ENCODE assay signal across 16 cellular contexts in genomic region chr1:85153149-85153891, GRCh38. TPM values are rescaled to one million over a fixed set of nuclear protein-coding genes. Genes with fewer than 3 reads are reported as not detected.
DNase-seq lines count a peak whose midpoint lies in the region; ATAC-seq, FAIRE-seq and TF ChIP-seq lines count a peak whose summit lies in the region.
"Had no signal": no experiment of that assay in that cellular context is flagged by ENCODE, and none has a peak within 500 bp of the region (broad histone marks: within the 10 kb centered on the region; RNA-seq: fewer than 3 reads in every experiment).

No MANE protein-coding gene starts in this region.

- H3K9me3 ChIP-seq in HepG2 (ENCODE audit: low read length) = no peaks in the 10 kb centered on the region

- H3K4me1 ChIP-seq in HepG2 (ENCODE audit: insufficient read depth, low read length) = peaks cover 5% of the 10 kb centered on the region; the same call in 1 of the 2 replicates
- H3K4me1 ChIP-seq: foreskin keratinocyte had no signal

- H3K27ac Mint-ChIP-seq in activated CD4-positive, alpha-beta T cell treated with anti-CD3 and anti-CD28 coated beads, Interleukin-2, amount 10 ng/mL, durations not matched to agents 7 days and 5 days = peak overlapping the region; percentile 58
- no peak overlapping the region for H3K27ac Mint-ChIP-seq in activated CD4-positive, alpha-beta memory T cell treated with anti-CD3 and anti-CD28 coated beads, Interleukin-2, amount 10 ng/mL, durations not matched to agents 7 days and 5 days

- BruUV-seq in HepG2 (replicated peaks; lab: Mats Ljungman, UMichigan) = no TSS peak

- 45% methylated on average over 4 of the region's 4 CpGs for WGBS in HepG2 (ENCODE audit: low lambda C conversion rate)

- in situ Hi-C loops in HepG2 (cut with HindIII; ENCODE audit: extremely low pct_ligation_motif_present, low pct_unique_long_range_greater_than_20kb) = no loop called here

- no peak for TF ChIP-seq POLR2A in HepG2 (IDR thresholded peaks at IDR 0.05; ENCODE audit: insufficient read depth in 1 of 2, low read depth in 2 of 2, low read length in 2 of 2)

- TF ChIP-seq EP300 in HepG2 (IDR thresholded peaks at IDR 0.05; ENCODE audit: low read depth in 2 of 2, low read length in 2 of 2) (no peak), HepG2 (CRISPR knock-in tag; IDR thresholded peaks at IDR 0.05; ENCODE audit: borderline replicate concordance) (no peak)

- no peaks in the 10 kb centered on the region for H3K27me3 ChIP-seq in HepG2 (ENCODE audit: control insufficient read depth in 1 of 2, insufficient read depth in 2 of 2, low read length in 2 of 2)
- H3K27me3 ChIP-seq: foreskin keratinocyte had no signal

- H3K79me2 ChIP-seq in HepG2 (ENCODE audit: insufficient read depth, low read length) = no peaks in the 10 kb centered on the region

- no peaks in the 10 kb centered on the region for H3K36me3 Mint-ChIP-seq in activated CD4-positive, alpha-beta T cell treated with anti-CD3 and anti-CD28 coated beads, Interleukin-2, amount 10 ng/mL, durations not matched to agents 7 days and 5 days (ENCODE audit: low read depth)
- H3K36me3 Mint-ChIP-seq in activated CD4-positive, alpha-beta memory T cell treated with anti-CD3 and anti-CD28 coated beads, Interleukin-2, amount 10 ng/mL, durations not matched to agents 7 days and 5 days (ENCODE audit: low read depth) = no peaks in the 10 kb centered on the region
- H3K36me3 Mint-ChIP-seq: naive B cell had no signal

- peak; percentile 26 for DNase-seq in activated CD4-positive, alpha-beta T cell treated with anti-CD3 and anti-CD28 coated beads, Interleukin-2, amount 10 ng/mL, durations not matched to agents 7 days and 5 days
- DNase-seq in activated CD4-positive, alpha-beta T cell treated with anti-CD3 and anti-CD28 coated beads for 4 hours = no peak
- DNase-seq in HepG2 (ENCODE audit: low spot score) = no peak
- no peak for DNase-seq in AG08396 (ENCODE audit: low spot score)
- no peak for DNase-seq in activated CD4-positive, alpha-beta memory T cell treated with anti-CD3 and anti-CD28 coated beads, Interleukin-2, amount 10 ng/mL, durations not matched to agents 7 days and 5 days
- DNase-seq: ACHN, foreskin keratinocyte, Karpas-422, naive B cell, NCI-H2029 treated with DMSO at 0.1 percent for 48 hours had no signal

- no peak overlapping the region for H3K4me3 ChIP-seq in HepG2 (replicated peaks in 1 of 3; ENCODE audit: insufficient read depth in 1 of 3, low read depth in 2 of 3, low read length in 3 of 3)
- H3K4me3 ChIP-seq: skin epidermis had no signal

- no peak for TF ChIP-seq RAD21 in HepG2 (CRISPR knock-in tag; IDR thresholded peaks at IDR 0.05)

- no peak for TF ChIP-seq CTCF in HepG2 (CRISPR knock-in tag; IDR thresholded peaks at IDR 0.05)

- peaks cover 29% of the 10 kb centered on the region for H3K4me1 Mint-ChIP-seq in activated CD4-positive, alpha-beta T cell treated with anti-CD3 and anti-CD28 coated beads, Interleukin-2, amount 10 ng/mL, durations not matched to agents 7 days and 5 days
- H3K4me1 Mint-ChIP-seq in activated CD4-positive, alpha-beta memory T cell treated with anti-CD3 and anti-CD28 coated beads, Interleukin-2, amount 10 ng/mL, durations not matched to agents 7 days and 5 days = peaks cover 30% of the 10 kb centered on the region
- H3K4me1 Mint-ChIP-seq: naive B cell had no signal

- no peak overlapping the region for H3K4me3 Mint-ChIP-seq in activated CD4-positive, alpha-beta T cell treated with anti-CD3 and anti-CD28 coated beads, Interleukin-2, amount 10 ng/mL, durations not matched to agents 7 days and 5 days
- H3K4me3 Mint-ChIP-seq in activated CD4-positive, alpha-beta memory T cell treated with anti-CD3 and anti-CD28 coated beads, Interleukin-2, amount 10 ng/mL, durations not matched to agents 7 days and 5 days = no peak overlapping the region
- H3K4me3 Mint-ChIP-seq: naive B cell had no signal

- H3K9me3 Mint-ChIP-seq in activated CD4-positive, alpha-beta T cell treated with anti-CD3 and anti-CD28 coated beads, Interleukin-2, amount 10 ng/mL, durations not matched to agents 7 days and 5 days = no peaks in the 10 kb centered on the region
- H3K9me3 Mint-ChIP-seq in activated CD4-positive, alpha-beta memory T cell treated with anti-CD3 and anti-CD28 coated beads, Interleukin-2, amount 10 ng/mL, durations not matched to agents 7 days and 5 days = no peaks in the 10 kb centered on the region
- H3K9me3 Mint-ChIP-seq: naive B cell had no signal

- no peaks in the 10 kb centered on the region for H4K20me1 ChIP-seq in HepG2 (ENCODE audit: insufficient read depth, low read length)

- ATAC-seq in GM21526 (IDR thresholded peaks at IDR 0.05; ENCODE audit: low FRiP score, unreplicated experiment) (peak; percentile 66), HG03135 (IDR thresholded peaks at IDR 0.05; ENCODE audit: unreplicated experiment) (peak; percentile 65), HepG2 (no peak), GM19395 (IDR thresholded peaks at IDR 0.05; ENCODE audit: unreplicated experiment) (no peak)
- ATAC-seq: foreskin keratinocyte had no signal

- H3K4me2 ChIP-seq in HepG2 (ENCODE audit: low read depth, low read length) = no peak overlapping the region

- no peak overlapping the region for H2AFZ ChIP-seq in HepG2 (ENCODE audit: low read length)

- H3K36me3 ChIP-seq in HepG2 (replicated peaks in 1 of 2; ENCODE audit: control insufficient read depth in 1 of 2, insufficient read depth in 2 of 2, low read length in 2 of 2) = no peaks in the 10 kb centered on the region

- H3K9ac ChIP-seq in HepG2 (ENCODE audit: insufficient read depth, low read depth, low read length) = no peak overlapping the region

- POLR2A ChIA-PET in activated CD4-positive, alpha-beta T cell treated with anti-CD3 and anti-CD28 coated beads, Interleukin-2, amount 10 ng/mL, durations not matched to agents 7 days and 5 days (lab: Charles Lee) = no interaction called here
- POLR2A ChIA-PET in HepG2 (lab: Yijun Ruan, JAX) = no interaction called here
- POLR2A ChIA-PET in activated CD4-positive, alpha-beta memory T cell treated with anti-CD3 and anti-CD28 coated beads, Interleukin-2, amount 10 ng/mL, durations not matched to agents 7 days and 5 days (lab: Charles Lee) = no interaction called here

- no peak for FAIRE-seq in HepG2 (lab: Jason Lieb, UNC)
- FAIRE-seq: GM18507, islet of Langerhans had no signal

- intact Hi-C loops in HepG2 (cut with micrococcal nuclease; ENCODE audit: unreplicated experiment) = no loop called here

- no peaks in the 10 kb centered on the region for H3K27me3 Mint-ChIP-seq in activated CD4-positive, alpha-beta T cell treated with anti-CD3 and anti-CD28 coated beads, Interleukin-2, amount 10 ng/mL, durations not matched to agents 7 days and 5 days
- H3K27me3 Mint-ChIP-seq in activated CD4-positive, alpha-beta memory T cell treated with anti-CD3 and anti-CD28 coated beads, Interleukin-2, amount 10 ng/mL, durations not matched to agents 7 days and 5 days = no peaks in the 10 kb centered on the region

- no peak overlapping the region for H3K27ac ChIP-seq in HepG2 (ENCODE audit: extremely low read length, insufficient read depth, low read length)
- H3K27ac ChIP-seq: foreskin keratinocyte, skin epidermis had no signal

- CTCF ChIA-PET in activated CD4-positive, alpha-beta T cell treated with anti-CD3 and anti-CD28 coated beads, Interleukin-2, amount 10 ng/mL, durations not matched to agents 7 days and 5 days (lab: Charles Lee) = interaction anchor here (0.5 to 0.7 kb wide), 3 partner anchors 12 to 17 kb away, joined by 3 read pairs; no protein-coding TSS in a partner anchor
- CTCF ChIA-PET in HepG2 (lab: Yijun Ruan, JAX; ENCODE audit: low intra/inter-chr PET ratio, low total read pairs) = no interaction called here
- CTCF ChIA-PET in activated CD4-positive, alpha-beta memory T cell treated with anti-CD3 and anti-CD28 coated beads, Interleukin-2, amount 10 ng/mL, durations not matched to agents 7 days and 5 days (lab: Charles Lee) = interaction anchor here (0.8 to 1.2 kb wide), 2 partner anchors 101 to 106 kb away, joined by 3 to 4 read pairs; partner anchors contain the start of gene C1orf52

TF ChIP-seq in HepG2, 621 proteins besides CTCF, POLR2A, EP300 and RAD21:
- TF ChIP-seq ZFP41 (CRISPR knock-in tag; IDR thresholded peaks at IDR 0.05; ENCODE audit: borderline replicate concordance) (no peak), RFX5 (IDR thresholded peaks at IDR 0.05; ENCODE audit: low read depth, low read length) (peak; percentile 57; the same call in 1 of the 2 replicates)

RNA-seq across cellular contexts. Expression of gene SYDE2, which starts 47.5 kb away (rescaled TPM):
- 1 to 10 TPM; 1.6 to 1.8 TPM for total RNA-seq in activated CD4-positive, alpha-beta T cell treated with anti-CD3 and anti-CD28 coated beads, Interleukin-2, amount 10 ng/mL, durations not matched to agents 7 days and 5 days
- total RNA-seq in HepG2 (2016; rRNA removed; fragmentation: Illumina TruSeq; extraction: Trizol) = 5.3 and 7.9 TPM in 2 replicates
- 1.5 and 1.9 TPM in 2 replicates for total RNA-seq in HepG2 (2016; cell fraction: cytosol; rRNA removed; fragmentation: Illumina TruSeq; extraction: Trizol; ENCODE audit: low read depth)
- 5.3 and 7.7 TPM in 2 replicates for total RNA-seq in HepG2 (2016; cell fraction: insoluble cytoplasmic fraction; rRNA removed; fragmentation: Illumina TruSeq; extraction: Trizol)
- 2.7 and 2.8 TPM in 2 replicates for total RNA-seq in HepG2 (2016; cell fraction: membrane; rRNA removed; fragmentation: Illumina TruSeq; extraction: Trizol)
- total RNA-seq in HepG2 (2016; cell fraction: nucleus; rRNA removed; fragmentation: Illumina TruSeq; extraction: Trizol) = 6.9 and 8.1 TPM in 2 replicates
- polyA plus RNA-seq in HepG2 (2011; rRNA removed) = 1.8 TPM in 2 replicates
- 1.0 and 1.2 TPM in 2 replicates for polyA plus RNA-seq in HepG2 (2011; cell fraction: cytosol; rRNA removed)
- polyA plus RNA-seq in HepG2 (2011; cell fraction: nucleus; rRNA removed) = 1.2 and 1.3 TPM in 2 replicates
- polyA plus RNA-seq in HepG2 (2012) = 1.6 and 2.5 TPM in 2 replicates
- 0.08 and 0.10 TPM in 2 replicates for polyA plus RNA-seq in HepG2 (2016; cell fraction: cytosol; fragmentation: Illumina TruSeq; extraction: Trizol; ENCODE audit: low read depth)
- 2.4 and 2.6 TPM in 2 replicates for polyA plus RNA-seq in HepG2 (2016; cell fraction: insoluble cytoplasmic fraction; fragmentation: Illumina TruSeq; extraction: Trizol; ENCODE audit: low read depth)
- polyA plus RNA-seq in HepG2 (2016; cell fraction: membrane; fragmentation: Illumina TruSeq; extraction: Trizol; ENCODE audit: low read depth) = 0.31 and 0.42 TPM in 2 replicates
- 3.5 and 3.9 TPM in 2 replicates for polyA plus RNA-seq in HepG2 (2016; cell fraction: nucleus; fragmentation: Illumina TruSeq; extraction: Trizol; ENCODE audit: insufficient read depth, low read depth)
- polyA minus RNA-seq in HepG2 (2011; rRNA and poly(A)+ RNA removed; ENCODE audit: low replicate concordance) = 2.3 and 6.3 TPM in 2 replicates
- polyA minus RNA-seq in HepG2 (2011; cell fraction: cytosol; rRNA and poly(A)+ RNA removed) = 4.7 and 5.0 TPM in 2 replicates
- polyA minus RNA-seq in HepG2 (2011; cell fraction: nucleus; rRNA and poly(A)+ RNA removed) = 10.0 and 11.9 TPM in 2 replicates
- total RNA-seq in activated CD4-positive, alpha-beta memory T cell treated with anti-CD3 and anti-CD28 coated beads, Interleukin-2, amount 10 ng/mL, durations not matched to agents 7 days and 5 days = under 1 TPM; 0.58 to 0.81 TPM

Comparison
In these comparisons a context has a peak if more than half of its experiments do, and no peak if none do; other contexts are left out.
1. ATAC-seq: peak in GM21526 (single experiment) and HG03135 (single experiment); none in HepG2 (single experiment) and GM19395 (single experiment).